1 cellular context compared by ENCODE assay signal in genomic region chr1:36464605-36465393, GRCh38.
TF ChIP-seq lines count a peak whose summit lies in the region.

No MANE protein-coding gene starts in this region.

TF ChIP-seq in HEK293, 187 proteins besides CTCF, POLR2A, EP300 and RAD21 (continued from another document and continues in another):
- TF ChIP-seq ZNF623 (tag by site-specific recombination; IDR thresholded peaks at IDR 0.05), result no peak
- no peak for TF ChIP-seq HOXD13 (CRISPR knock-in tag; IDR thresholded peaks at IDR 0.05; ENCODE audit: borderline replicate concordance)
- TF ChIP-seq ZBTB20 (tag by site-specific recombination; IDR thresholded peaks at IDR 0.05), result peak; percentile 71
- TF ChIP-seq ZFHX2 (tag by site-specific recombination; conservative IDR thresholded peaks at IDR 0.05), result peak; percentile 55
- no peak for TF ChIP-seq ZBTB6 (tag by site-specific recombination; IDR thresholded peaks at IDR 0.05)
- peak; percentile 56; the same call in 1 of the 2 replicates for TF ChIP-seq ZNF596 (tag by site-specific recombination; IDR thresholded peaks at IDR 0.05)
- TF ChIP-seq ZNF23 (tag by site-specific recombination; IDR thresholded peaks at IDR 0.05; ENCODE audit: borderline replicate concordance), result no peak
- TF ChIP-seq ZNF704 (tag by site-specific recombination; IDR thresholded peaks at IDR 0.05), result no peak
- no peak for TF ChIP-seq ZNF214 (tag by site-specific recombination; IDR thresholded peaks at IDR 0.05; ENCODE audit: borderline replicate concordance)
- no peak for TF ChIP-seq ZNF19 (tag by site-specific recombination; IDR thresholded peaks at IDR 0.05; ENCODE audit: low read depth)
- peak; percentile 93 for TF ChIP-seq PRDM1 (tag by site-specific recombination; IDR thresholded peaks at IDR 0.05)
- TF ChIP-seq BCL6B (tag by site-specific recombination; IDR thresholded peaks at IDR 0.05), result no peak
- TF ChIP-seq KLF17 (tag by site-specific recombination; IDR thresholded peaks at IDR 0.05), result no peak
- no peak for TF ChIP-seq ZNF548 (tag by site-specific recombination; IDR thresholded peaks at IDR 0.05)
- no peak for TF ChIP-seq ZNF2 (tag by site-specific recombination; IDR thresholded peaks at IDR 0.05)
- TF ChIP-seq KLF7 (tag by site-specific recombination; IDR thresholded peaks at IDR 0.05; ENCODE audit: borderline replicate concordance), result no peak
- TF ChIP-seq ZBTB26 (tag by site-specific recombination; optimal IDR thresholded peaks at IDR 0.05), result peak; percentile 43
- no peak; the same call in 1 of the 2 replicates for TF ChIP-seq PRDM4 (tag by site-specific recombination; IDR thresholded peaks at IDR 0.05)
- TF ChIP-seq ZNF560 (tag by site-specific recombination; IDR thresholded peaks at IDR 0.05; ENCODE audit: borderline replicate concordance), result no peak
- TF ChIP-seq HOXC10 (CRISPR knock-in tag; IDR thresholded peaks at IDR 0.05), result no peak
- peak; percentile 73 for TF ChIP-seq ZNF121 (tag by site-specific recombination; IDR thresholded peaks at IDR 0.05)
- TF ChIP-seq ZNF184 (tag by site-specific recombination; IDR thresholded peaks at IDR 0.05), result no peak
- no peak for TF ChIP-seq ZNF133 (tag by site-specific recombination; IDR thresholded peaks at IDR 0.05)
- peak; percentile 55; the same call in 1 of the 2 replicates for TF ChIP-seq GLIS1 (tag by site-specific recombination; IDR thresholded peaks at IDR 0.05)
- no peak; the same call in 1 of the 2 replicates for TF ChIP-seq ZFP37 (tag by site-specific recombination; IDR thresholded peaks at IDR 0.05)
- no peak for TF ChIP-seq ZNF777 (tag by site-specific recombination; IDR thresholded peaks at IDR 0.05; ENCODE audit: borderline replicate concordance)
- no peak for TF ChIP-seq ZNF391 (tag by site-specific recombination; IDR thresholded peaks at IDR 0.05; ENCODE audit: borderline replicate concordance, low read depth)
- no peak for TF ChIP-seq ZNF335 (tag by site-specific recombination; conservative IDR thresholded peaks at IDR 0.05)
- TF ChIP-seq BCL11A (tag by site-specific recombination; IDR thresholded peaks at IDR 0.05; ENCODE audit: low read depth), result no peak
- TF ChIP-seq ZNF501 (tag by site-specific recombination; IDR thresholded peaks at IDR 0.05), result no peak
- peak; percentile 75 for TF ChIP-seq SP7 (tag by site-specific recombination; IDR thresholded peaks at IDR 0.05)
- no peak for TF ChIP-seq SP2 (tag by site-specific recombination; IDR thresholded peaks at IDR 0.05)
- 0 out of 2 replicates have a peak, but pooled peaks have one; percentile 59 for TF ChIP-seq ZNF629 (tag by site-specific recombination; IDR thresholded peaks at IDR 0.05)
- TF ChIP-seq PRDM10 (tag by site-specific recombination; IDR thresholded peaks at IDR 0.05), result 0 out of 2 replicates have a peak, but pooled peaks have one; percentile 60
- 0 out of 2 replicates have a peak, but pooled peaks have one; percentile 11 for TF ChIP-seq ZNF24 (tag by site-specific recombination; IDR thresholded peaks at IDR 0.05)
- no peak for TF ChIP-seq TSHZ1 (tag by site-specific recombination; IDR thresholded peaks at IDR 0.05; ENCODE audit: borderline replicate concordance)
- TF ChIP-seq ZNF404 (tag by site-specific recombination; IDR thresholded peaks at IDR 0.05), result no peak
- TF ChIP-seq TRIM28 (IDR thresholded peaks at IDR 0.05; ENCODE audit: borderline replicate concordance, low read length), result peak; percentile 0; the same call in 1 of the 2 replicates
- TF ChIP-seq HOXA7 (CRISPR knock-in tag; IDR thresholded peaks at IDR 0.05; ENCODE audit: borderline replicate concordance), result no peak
- TF ChIP-seq PBX3 (CRISPR knock-in tag; IDR thresholded peaks at IDR 0.05), result no peak
- no peak for TF ChIP-seq ZIC2 (tag by site-specific recombination; IDR thresholded peaks at IDR 0.05)
- no peak for TF ChIP-seq ZNF239 (tag by site-specific recombination; IDR thresholded peaks at IDR 0.05)
- TF ChIP-seq PRDM6 (tag by site-specific recombination; IDR thresholded peaks at IDR 0.05), result peak; percentile 99
